14 cellular contexts compared by ENCODE assay signal in the genomic region with DNA sequence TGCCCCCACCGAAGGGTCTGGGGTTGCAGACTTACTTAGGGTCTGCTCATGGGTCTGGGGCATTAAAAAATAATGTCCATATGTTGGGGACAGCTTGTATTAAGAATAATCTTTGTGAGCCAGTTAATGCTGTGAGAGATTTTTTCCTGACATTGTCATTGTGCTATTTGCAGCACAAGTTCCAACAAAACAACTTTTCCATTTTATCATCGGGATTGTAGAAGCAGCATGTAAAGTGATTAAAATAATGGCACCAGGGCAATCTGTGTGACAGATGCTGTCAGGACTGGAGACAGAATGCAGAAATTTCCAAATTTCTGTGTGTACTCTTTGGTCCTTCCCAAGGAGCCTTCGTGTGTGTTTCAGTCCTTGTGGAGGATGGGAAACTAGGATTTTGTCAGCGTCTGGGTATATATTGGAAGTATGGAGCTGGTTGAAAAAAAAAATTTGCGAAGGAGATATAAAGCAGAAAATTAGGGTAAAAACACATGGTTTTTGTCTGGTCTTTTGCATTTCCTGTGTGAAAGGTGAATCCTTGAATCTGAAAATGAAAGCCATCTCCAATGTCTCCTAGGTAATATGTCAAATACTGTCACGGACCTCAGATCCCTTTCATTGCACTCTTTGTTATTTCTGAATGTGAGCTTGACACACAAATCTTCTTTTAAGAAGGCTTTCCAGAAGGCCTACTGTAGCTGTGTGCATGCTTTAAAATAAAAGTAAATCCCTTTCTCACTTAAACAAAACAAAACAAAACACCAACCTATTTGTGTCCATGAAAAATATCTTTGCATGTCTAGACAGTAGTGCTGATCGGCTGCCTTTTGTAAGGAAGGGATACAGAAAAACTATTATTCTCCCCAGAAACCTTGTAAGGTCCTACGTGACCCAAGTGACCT.
DNase-seq lines count a peak whose midpoint lies in the region; ATAC-seq and TF ChIP-seq lines count a peak whose summit lies in the region.
"Had no signal": no experiment of that assay in that cellular context is flagged by ENCODE, and none has a peak within 500 bp of the region (broad histone marks: within the 10 kb centered on the region; RNA-seq: fewer than 3 reads in every experiment).

No MANE protein-coding gene starts in this region.

- TF ChIP-seq POLR2A in suprapubic skin (IDR thresholded peaks at IDR 0.05), result no peak

- no peak for TF ChIP-seq EP300 in suprapubic skin (IDR thresholded peaks at IDR 0.05)

- peak; percentile 23 for ATAC-seq in left lobe of liver
- no peak for ATAC-seq in activated T-cell treated with anti-CD3 and anti-CD28 coated beads, Interleukin-2, amount 50 U/mL, for 72 hours (replicated peaks in 1 of 2)

- WGBS in suprapubic skin, result 58% methylated on average over 8 of the region's 8 CpGs

- DNase-seq in NCI-H1694 treated with DMSO at 0.1 percent for 48 hours (lab: John Stamatoyannopoulos, UW) (peak; percentile 29), NCI-H1694 (lab: John Stamatoyannopoulos, UW) (no peak), left lobe of liver (ENCODE audit: low spot score) (no peak), suprapubic skin (ENCODE audit: low spot score in 2 of 2) (no peak), SJCRH30 (no peak), kidney glomerular epithelial cell (lab: John Stamatoyannopoulos, UW) (no peak)
- DNase-seq in activated T-cell treated with anti-CD3 and anti-CD28 coated beads, Interleukin-2, amount 50 U/mL, for 72 hours, result no peak
- DNase-seq: 8988T; activated naive CD4-positive, alpha-beta T cell treated with anti-CD3 and anti-CD28 coated beads, Interleukin-2, amount 10 ng/mL, durations not matched to agents 7 days and 5 days; cerebellar nuclear complex; MV-4-11; NCI-H510A had no signal

- H3K4me3 Mint-ChIP-seq in activated T-cell treated with anti-CD3 and anti-CD28 coated beads, Interleukin-2, amount 50 U/mL, for 72 hours, result no peak overlapping the region
- H3K4me3 Mint-ChIP-seq: activated naive CD4-positive, alpha-beta T cell treated with anti-CD3 and anti-CD28 coated beads, Interleukin-2, amount 10 ng/mL, durations not matched to agents 7 days and 5 days had no signal

- no peaks in the 10 kb centered on the region for H3K27me3 ChIP-seq in suprapubic skin
- H3K27me3 ChIP-seq in SJCRH30, result no peaks in the 10 kb centered on the region

- H3K4me1 ChIP-seq in suprapubic skin (peaks cover 25% of the 10 kb centered on the region), SJCRH30 (peaks cover 44% of the 10 kb centered on the region)

- no peaks in the 10 kb centered on the region for H3K27me3 Mint-ChIP-seq in activated T-cell treated with anti-CD3 and anti-CD28 coated beads, Interleukin-2, amount 50 U/mL, for 72 hours (ENCODE audit: low read depth)
- H3K27me3 Mint-ChIP-seq: activated naive CD4-positive, alpha-beta T cell treated with anti-CD3 and anti-CD28 coated beads, Interleukin-2, amount 10 ng/mL, durations not matched to agents 7 days and 5 days had no signal

- H3K9me3 Mint-ChIP-seq in activated T-cell treated with anti-CD3 and anti-CD28 coated beads, Interleukin-2, amount 50 U/mL, for 72 hours, result no peaks in the 10 kb centered on the region
- H3K9me3 Mint-ChIP-seq: activated naive CD4-positive, alpha-beta T cell treated with anti-CD3 and anti-CD28 coated beads, Interleukin-2, amount 10 ng/mL, durations not matched to agents 7 days and 5 days had no signal

- H3K4me1 Mint-ChIP-seq in activated T-cell treated with anti-CD3 and anti-CD28 coated beads, Interleukin-2, amount 50 U/mL, for 72 hours (ENCODE audit: low read depth), result no peaks in the 10 kb centered on the region
- H3K4me1 Mint-ChIP-seq: activated naive CD4-positive, alpha-beta T cell treated with anti-CD3 and anti-CD28 coated beads, Interleukin-2, amount 10 ng/mL, durations not matched to agents 7 days and 5 days had no signal

- no peaks in the 10 kb centered on the region for H3K36me3 ChIP-seq in suprapubic skin
- H3K36me3 ChIP-seq in SJCRH30, result no peaks in the 10 kb centered on the region

- TF ChIP-seq CTCF in suprapubic skin (IDR thresholded peaks at IDR 0.05), result no peak

- H3K27ac ChIP-seq in cingulate gyrus (ENCODE audit: low read depth, low read length) (peak overlapping the region; percentile 24), suprapubic skin (peak overlapping the region; percentile 27), SJCRH30 (no peak overlapping the region)

- no peak overlapping the region for H3K4me3 ChIP-seq in suprapubic skin
- H3K4me3 ChIP-seq in SJCRH30, result no peak overlapping the region
- H3K4me3 ChIP-seq: skin epidermis had no signal

- H3K27ac Mint-ChIP-seq in activated T-cell treated with anti-CD3 and anti-CD28 coated beads, Interleukin-2, amount 50 U/mL, for 72 hours, result no peak overlapping the region
- H3K27ac Mint-ChIP-seq: activated naive CD4-positive, alpha-beta T cell treated with anti-CD3 and anti-CD28 coated beads, Interleukin-2, amount 10 ng/mL, durations not matched to agents 7 days and 5 days had no signal

- no peaks in the 10 kb centered on the region for H3K36me3 Mint-ChIP-seq in activated T-cell treated with anti-CD3 and anti-CD28 coated beads, Interleukin-2, amount 50 U/mL, for 72 hours (ENCODE audit: insufficient read depth in 2 of 2)
- H3K36me3 Mint-ChIP-seq: activated naive CD4-positive, alpha-beta T cell treated with anti-CD3 and anti-CD28 coated beads, Interleukin-2, amount 10 ng/mL, durations not matched to agents 7 days and 5 days had no signal

- H3K9me3 ChIP-seq in suprapubic skin (no peaks in the 10 kb centered on the region), SJCRH30 (replicated peaks) (no peaks in the 10 kb centered on the region)
